In the genomic region with DNA sequence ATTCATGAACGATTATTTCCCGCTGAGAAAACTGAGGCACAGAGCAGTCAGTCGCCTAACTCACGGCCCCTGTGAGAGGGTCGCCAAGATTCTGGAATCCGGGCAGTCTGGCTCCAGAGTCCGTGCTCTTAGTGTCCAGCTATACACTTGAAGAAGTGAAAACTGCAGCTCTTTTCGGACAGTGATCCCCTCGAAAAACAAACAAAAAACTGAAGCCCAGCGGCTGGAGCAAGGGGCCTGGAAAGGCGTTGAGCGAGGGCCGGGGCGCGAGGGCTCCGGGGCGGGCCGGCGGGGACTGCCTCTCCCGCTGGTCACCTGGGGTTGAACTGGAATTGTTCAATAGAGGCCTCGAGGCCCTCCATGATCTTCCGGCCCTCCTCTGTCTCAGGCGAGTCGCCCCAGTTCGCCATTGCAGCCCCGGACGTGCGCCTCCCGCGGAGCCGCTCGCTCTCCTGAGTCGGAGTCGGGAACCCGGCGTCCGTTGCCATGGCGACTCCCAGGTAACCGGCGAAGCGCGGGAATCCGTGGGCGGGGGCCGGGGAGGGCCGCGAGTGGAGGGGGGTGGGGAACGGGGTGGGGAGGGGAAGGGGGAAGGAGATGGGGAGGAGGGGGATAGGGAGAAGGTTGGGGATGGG, we compare ENCODE assay signal across 9 cellular contexts. TPM values are rescaled to one million over a fixed set of nuclear protein-coding genes. Genes with fewer than 3 reads are reported as not detected.
A peak's percentile ranks its signal among the peaks of the same experiment; 100 is the strongest.
DNase-seq lines count a peak whose midpoint lies in the region; ATAC-seq and TF ChIP-seq lines count a peak whose summit lies in the region.
"Had no signal": no experiment of that assay in that cellular context is flagged by ENCODE, and none has a peak within 500 bp of the region (broad histone marks: within the 10 kb centered on the region; RNA-seq: fewer than 3 reads in every experiment).

No MANE protein-coding gene starts in this region.

- H3K79me1 ChIP-seq in trophoblast cell (ENCODE audit: low read length) = no peaks in the 10 kb centered on the region

- no peak overlapping the region for H4K12ac ChIP-seq in trophoblast cell (ENCODE audit: low read depth, low read length)

- no peaks in the 10 kb centered on the region for H4K20me1 ChIP-seq in MM.1S (ENCODE audit: insufficient read depth, low read length)

- no peaks in the 10 kb centered on the region for H3K36me3 Mint-ChIP-seq in activated T-helper 17 cell treated with anti-CD3 and anti-CD28 coated beads, Interleukin-2, amount 50 U/mL, for 72 hours (ENCODE audit: low read depth)
- no peaks in the 10 kb centered on the region for H3K36me3 Mint-ChIP-seq in glutamatergic neuron (ENCODE audit: unreplicated experiment)

- no peak overlapping the region for H2BK12ac ChIP-seq in trophoblast cell (ENCODE audit: low read length)

- H3K9me2 ChIP-seq in MM.1S (replicated peaks; ENCODE audit: insufficient read depth, low read length) = no peaks in the 10 kb centered on the region

- no peak for DNase-seq in BJ (ENCODE audit: low read depth)
- DNase-seq in MM.1S = no peak
- DNase-seq in glutamatergic neuron = peak; percentile 56
- peak in 1 of 2 donors; percentile 52 for DNase-seq in trophoblast cell

- H2AFZ ChIP-seq in MM.1S (ENCODE audit: low read length) = no peak overlapping the region
- H2AFZ ChIP-seq in trophoblast cell (ENCODE audit: insufficient read depth, low read length, poor library complexity) = peak overlapping the region; percentile 20

- TF ChIP-seq CTCF in BJ (IDR thresholded peaks at IDR 0.05; ENCODE audit: insufficient read depth, low read depth, low read length) = no peak
- TF ChIP-seq CTCF in MM.1S (IDR thresholded peaks at IDR 0.05; ENCODE audit: low read length) = no peak
- TF ChIP-seq CTCF in glutamatergic neuron (IDR thresholded peaks at IDR 0.05; ENCODE audit: partially characterized antibody, unreplicated experiment) = no peak

- H3K9ac ChIP-seq in MM.1S (ENCODE audit: low read length) (no peak overlapping the region), trophoblast cell (ENCODE audit: low read length) (no peak overlapping the region)

- peaks cover 3% of the 10 kb centered on the region for H3K9me3 Mint-ChIP-seq in activated T-helper 17 cell treated with anti-CD3 and anti-CD28 coated beads, Interleukin-2, amount 50 U/mL, for 72 hours
- H3K9me3 Mint-ChIP-seq in glutamatergic neuron (ENCODE audit: unreplicated experiment) = peaks cover 2% of the 10 kb centered on the region

- H3K4me1 ChIP-seq in MM.1S (ENCODE audit: low read length) = no peaks in the 10 kb centered on the region
- H3K4me1 ChIP-seq in trophoblast cell (ENCODE audit: control insufficient read depth in 1 of 2, insufficient read depth in 2 of 2, low read length in 2 of 2) = peaks cover 3 to 6% of the 10 kb centered on the region in 2 experiments
- no peaks in the 10 kb centered on the region for H3K4me1 ChIP-seq in urinary bladder (ENCODE audit: insufficient read depth)

- peak overlapping the region; percentile 92 for H3K27ac Mint-ChIP-seq in activated T-helper 17 cell treated with anti-CD3 and anti-CD28 coated beads, Interleukin-2, amount 50 U/mL, for 72 hours
- H3K27ac Mint-ChIP-seq in glutamatergic neuron (ENCODE audit: unreplicated experiment) = no peak overlapping the region

- no peaks in the 10 kb centered on the region for H3K36me3 ChIP-seq in BJ (ENCODE audit: control insufficient read depth, insufficient read depth, low read length)
- H3K36me3 ChIP-seq in MM.1S (replicated peaks; ENCODE audit: insufficient read depth, low read length) = no peaks in the 10 kb centered on the region
- H3K36me3 ChIP-seq in trophoblast cell (ENCODE audit: control insufficient read depth in 1 of 2, insufficient read depth in 2 of 2, low read length in 2 of 2) = no peaks in the 10 kb centered on the region
- no peaks in the 10 kb centered on the region for H3K36me3 ChIP-seq in urinary bladder (ENCODE audit: insufficient read depth)

- H3K4me3 ChIP-seq in BJ (ENCODE audit: low read depth, low read length) (peak overlapping the region; percentile 60), MM.1S (ENCODE audit: low read length) (peak overlapping the region; percentile 89; the same call in 1 of the 2 replicates), trophoblast cell (ENCODE audit: low read depth, low read length) (peak overlapping the region; percentile 59), urinary bladder (ENCODE audit: low read depth, low read length) (peak overlapping the region; percentile 64)

- H3K4ac ChIP-seq in trophoblast cell (ENCODE audit: low read depth, low read length) = no peak overlapping the region

- 100% methylated on average over 1 of the region's 48 CpGs for WGBS in trophoblast cell (ENCODE audit: extremely low coverage, insufficient coverage, insufficient read length)
- WGBS in urinary bladder = 9% methylated on average over 48 of the region's 48 CpGs

- H3K18ac ChIP-seq in trophoblast cell (ENCODE audit: low read length) = no peak overlapping the region

- H3K27me3 ChIP-seq in BJ (ENCODE audit: control insufficient read depth, insufficient read depth, low read length) (no peaks in the 10 kb centered on the region), MM.1S (replicated peaks; ENCODE audit: insufficient read depth, low read length) (no peaks in the 10 kb centered on the region), trophoblast cell (ENCODE audit: insufficient read depth, low read length) (peaks cover 15% of the 10 kb centered on the region)

- no peak overlapping the region for H4K8ac ChIP-seq in trophoblast cell (ENCODE audit: low read depth, low read length)

- no peaks in the 10 kb centered on the region for H3F3A ChIP-seq in MM.1S (ENCODE audit: insufficient read depth, low read length)

- no peak overlapping the region for H3K27ac ChIP-seq in MM.1S (ENCODE audit: low read length)
- no peak overlapping the region for H3K27ac ChIP-seq in trophoblast cell (ENCODE audit: low read depth, low read length)
- no peak overlapping the region for H3K27ac ChIP-seq in urinary bladder (ENCODE audit: low read depth)

- no peak overlapping the region for H4K91ac ChIP-seq in trophoblast cell (ENCODE audit: low read depth, low read length)

- no peak overlapping the region for H2BK5ac ChIP-seq in trophoblast cell (ENCODE audit: low read depth, low read length, poor library complexity)

- no peak overlapping the region for H2AK5ac ChIP-seq in trophoblast cell (ENCODE audit: low read length)

- ATAC-seq in activated T-helper 17 cell treated with anti-CD3 and anti-CD28 coated beads, Interleukin-2, amount 50 U/mL, for 72 hours (replicated peaks) = peak; percentile 43
- ATAC-seq in HG03025 (IDR thresholded peaks at IDR 0.05; ENCODE audit: low FRiP score, unreplicated experiment) (no peak), GM19395 (IDR thresholded peaks at IDR 0.05; ENCODE audit: unreplicated experiment) (no peak)

- no peak overlapping the region for H2BK120ac ChIP-seq in trophoblast cell (ENCODE audit: insufficient read depth, low read length, poor library complexity)

- H3K27me3 Mint-ChIP-seq in activated T-helper 17 cell treated with anti-CD3 and anti-CD28 coated beads, Interleukin-2, amount 50 U/mL, for 72 hours = peaks cover 3% of the 10 kb centered on the region
- peaks cover 9% of the 10 kb centered on the region for H3K27me3 Mint-ChIP-seq in glutamatergic neuron (ENCODE audit: unreplicated experiment)

- CTCF ChIA-PET in BJ (lab: Yijun Ruan, JAX) = interaction anchor here (0.9 kb wide), 1 partner anchor 11 kb away, joined by 3 read pairs; no protein-coding TSS in a partner anchor

- no peak overlapping the region for H3K23ac ChIP-seq in trophoblast cell (ENCODE audit: low read length)

- H3K4me3 Mint-ChIP-seq in activated T-helper 17 cell treated with anti-CD3 and anti-CD28 coated beads, Interleukin-2, amount 50 U/mL, for 72 hours = peak overlapping the region; percentile 93
- peak overlapping the region; percentile 67 for H3K4me3 Mint-ChIP-seq in glutamatergic neuron (ENCODE audit: unreplicated experiment)

- H3K14ac ChIP-seq in trophoblast cell (ENCODE audit: low read length) = no peak overlapping the region

- POLR2A ChIA-PET in BJ (lab: Charles Lee) = no interaction called here

- no peak overlapping the region for H3K4me2 ChIP-seq in MM.1S (ENCODE audit: low read depth, low read length)
- H3K4me2 ChIP-seq in trophoblast cell (ENCODE audit: low read length) = peak overlapping the region; percentile 71

- no peaks in the 10 kb centered on the region for H3K9me3 ChIP-seq in MM.1S (replicated peaks; ENCODE audit: insufficient read depth, low read length)
- no peaks in the 10 kb centered on the region for H3K9me3 ChIP-seq in trophoblast cell (ENCODE audit: insufficient read depth, low read depth, low read length)

- H3K79me2 ChIP-seq in MM.1S (ENCODE audit: low read length) (no peaks in the 10 kb centered on the region), trophoblast cell (ENCODE audit: control insufficient read depth, insufficient read depth, low read length, poor library complexity) (no peaks in the 10 kb centered on the region)

- H3K4me1 Mint-ChIP-seq in activated T-helper 17 cell treated with anti-CD3 and anti-CD28 coated beads, Interleukin-2, amount 50 U/mL, for 72 hours = peaks cover 24% of the 10 kb centered on the region
- H3K4me1 Mint-ChIP-seq in glutamatergic neuron (ENCODE audit: low read depth, unreplicated experiment) = no peaks in the 10 kb centered on the region

RNA-seq across cellular contexts. Expression of a gene that starts 0.9 kb away (rescaled TPM):
- polyA plus RNA-seq in BJ (2011; rRNA removed) = 0.10 and 0.15 TPM in 2 replicates
- polyA minus RNA-seq in BJ (2011; rRNA and poly(A)+ RNA removed) = 0.26 TPM in 1 of 2 replicates, not detected in the other
- under 1 TPM; 0.21 to 0.30 TPM for total RNA-seq in activated T-helper 17 cell treated with anti-CD3 and anti-CD28 coated beads, Interleukin-2, amount 50 U/mL, for 72 hours
- not detected for total RNA-seq in glutamatergic neuron (ENCODE audit: unreplicated experiment)
- not detected in 2 replicates for polyA plus RNA-seq in trophoblast cell (2013)
- total RNA-seq in urinary bladder = not detected
- polyA plus RNA-seq in urinary bladder = not detected
- total RNA-seq: glomerular endothelial cell had no signal
